Comparison of ENCODE assay signal across 4 cellular contexts in the genomic region with DNA sequence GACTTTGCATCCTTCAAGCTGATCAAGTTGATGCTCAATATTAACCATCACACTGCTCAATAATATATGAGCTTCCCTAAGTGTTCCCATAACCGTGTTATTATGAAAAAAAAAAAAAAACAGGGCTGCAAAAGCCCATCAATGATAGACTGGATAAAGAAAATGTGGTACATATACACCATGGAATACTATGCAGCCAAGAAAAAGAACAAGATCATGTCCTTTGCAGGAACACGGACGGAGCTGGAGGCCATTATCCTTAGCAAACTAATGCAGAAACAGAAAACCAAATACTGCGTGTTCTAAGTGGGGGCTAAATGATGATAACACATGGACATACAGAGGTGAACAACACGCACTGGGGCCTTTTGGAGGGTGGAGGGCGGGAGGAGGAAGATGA.
TF ChIP-seq lines count a peak whose summit lies in the region.

No MANE protein-coding gene starts in this region.

TF ChIP-seq in SK-N-SH treated with all-trans-retinoic acid at 6 μM for 48 hours, 23 proteins besides CTCF, POLR2A, EP300 and RAD21:
- TF ChIP-seq TOX (CRISPR knock-in tag; IDR thresholded peaks at IDR 0.05; ENCODE audit: borderline replicate concordance) = no peak
- peak; percentile 58; the same call in 1 of the 2 replicates for TF ChIP-seq ZNF8 (CRISPR knock-in tag; IDR thresholded peaks at IDR 0.05)
- TF ChIP-seq BACH2 (CRISPR knock-in tag; IDR thresholded peaks at IDR 0.05; ENCODE audit: borderline replicate concordance) = no peak

TF ChIP-seq in SK-N-SH, 30 proteins besides CTCF, POLR2A, EP300 and RAD21:
- TF ChIP-seq JUND (IDR thresholded peaks at IDR 0.05) (no peak), RCOR1 (IDR thresholded peaks at IDR 0.05; ENCODE audit: low read length) (no peak), SMC3 (IDR thresholded peaks at IDR 0.05; ENCODE audit: low read depth, low read length) (no peak), MXI1 (IDR thresholded peaks at IDR 0.05; ENCODE audit: low read depth, low read length) (no peak), YY1 (IDR thresholded peaks at IDR 0.05; ENCODE audit: low read depth) (no peak), FOXM1 (IDR thresholded peaks at IDR 0.05; ENCODE audit: low read depth) (no peak), POLR2AphosphoS5 (IDR thresholded peaks at IDR 0.05; ENCODE audit: low read depth, low read length) (no peak)
- TF ChIP-seq, protein P1, sequence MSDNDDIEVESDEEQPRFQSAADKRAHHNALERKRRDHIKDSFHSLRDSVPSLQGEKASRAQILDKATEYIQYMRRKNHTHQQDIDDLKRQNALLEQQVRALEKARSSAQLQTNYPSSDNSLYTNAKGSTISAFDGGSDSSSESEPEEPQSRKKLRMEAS (IDR thresholded peaks at IDR 0.05; ENCODE audit: low read depth) = no peak

TF ChIP-seq in HEK293, 187 proteins besides CTCF, POLR2A, EP300 and RAD21:
- peak; percentile 95 for TF ChIP-seq ZNF146 (tag by site-specific recombination; IDR thresholded peaks at IDR 0.05)
- no peak for TF ChIP-seq ZNF561 (tag by site-specific recombination; IDR thresholded peaks at IDR 0.05; ENCODE audit: borderline replicate concordance)
- TF ChIP-seq ZNF19 (tag by site-specific recombination; IDR thresholded peaks at IDR 0.05; ENCODE audit: low read depth) = no peak
- TF ChIP-seq, protein P2, sequence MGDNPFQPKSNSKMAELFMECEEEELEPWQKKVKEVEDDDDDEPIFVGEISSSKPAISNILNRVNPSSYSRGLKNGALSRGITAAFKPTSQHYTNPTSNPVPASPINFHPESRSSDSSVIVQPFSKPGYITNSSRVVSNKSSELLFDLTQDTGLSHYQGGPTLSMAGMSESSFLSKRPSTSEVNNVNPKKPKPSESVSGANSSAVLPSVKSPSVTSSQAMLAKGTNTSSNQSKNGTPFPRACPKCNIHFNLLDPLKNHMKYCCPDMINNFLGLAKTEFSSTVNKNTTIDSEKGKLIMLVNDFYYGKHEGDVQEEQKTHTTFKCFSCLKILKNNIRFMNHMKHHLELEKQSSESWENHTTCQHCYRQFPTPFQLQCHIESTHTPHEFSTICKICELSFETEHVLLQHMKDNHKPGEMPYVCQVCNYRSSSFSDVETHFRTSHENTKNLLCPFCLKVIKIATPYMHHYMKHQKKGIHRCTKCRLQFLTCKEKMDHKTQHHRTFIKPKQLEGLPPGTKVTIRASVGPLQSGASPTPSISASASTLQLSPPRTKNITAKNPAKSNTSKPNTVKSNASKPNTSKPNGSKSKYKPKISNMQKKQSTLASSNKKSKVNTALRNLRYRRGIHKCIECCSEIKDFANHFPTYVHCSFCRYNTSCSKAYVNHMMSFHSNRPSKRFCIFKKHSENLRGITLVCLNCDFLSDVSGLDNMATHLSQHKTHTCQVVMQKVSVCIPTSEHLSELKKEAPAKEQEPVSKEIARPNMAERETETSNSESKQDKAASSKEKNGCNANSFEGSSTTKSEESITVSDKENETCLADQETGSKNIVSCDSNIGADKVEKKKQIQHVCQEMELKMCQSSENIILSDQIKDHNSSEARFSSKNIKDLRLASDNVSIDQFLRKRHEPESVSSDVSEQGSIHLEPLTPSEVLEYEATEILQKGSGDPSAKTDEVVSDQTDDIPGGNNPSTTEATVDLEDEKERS (tag by site-specific recombination; IDR thresholded peaks at IDR 0.05) = 0 out of 2 replicates have a peak, but pooled peaks have one; percentile 41

TF ChIP-seq in K562, 482 proteins besides CTCF, POLR2A, EP300 and RAD21:
- TF ChIP-seq, protein P3, sequence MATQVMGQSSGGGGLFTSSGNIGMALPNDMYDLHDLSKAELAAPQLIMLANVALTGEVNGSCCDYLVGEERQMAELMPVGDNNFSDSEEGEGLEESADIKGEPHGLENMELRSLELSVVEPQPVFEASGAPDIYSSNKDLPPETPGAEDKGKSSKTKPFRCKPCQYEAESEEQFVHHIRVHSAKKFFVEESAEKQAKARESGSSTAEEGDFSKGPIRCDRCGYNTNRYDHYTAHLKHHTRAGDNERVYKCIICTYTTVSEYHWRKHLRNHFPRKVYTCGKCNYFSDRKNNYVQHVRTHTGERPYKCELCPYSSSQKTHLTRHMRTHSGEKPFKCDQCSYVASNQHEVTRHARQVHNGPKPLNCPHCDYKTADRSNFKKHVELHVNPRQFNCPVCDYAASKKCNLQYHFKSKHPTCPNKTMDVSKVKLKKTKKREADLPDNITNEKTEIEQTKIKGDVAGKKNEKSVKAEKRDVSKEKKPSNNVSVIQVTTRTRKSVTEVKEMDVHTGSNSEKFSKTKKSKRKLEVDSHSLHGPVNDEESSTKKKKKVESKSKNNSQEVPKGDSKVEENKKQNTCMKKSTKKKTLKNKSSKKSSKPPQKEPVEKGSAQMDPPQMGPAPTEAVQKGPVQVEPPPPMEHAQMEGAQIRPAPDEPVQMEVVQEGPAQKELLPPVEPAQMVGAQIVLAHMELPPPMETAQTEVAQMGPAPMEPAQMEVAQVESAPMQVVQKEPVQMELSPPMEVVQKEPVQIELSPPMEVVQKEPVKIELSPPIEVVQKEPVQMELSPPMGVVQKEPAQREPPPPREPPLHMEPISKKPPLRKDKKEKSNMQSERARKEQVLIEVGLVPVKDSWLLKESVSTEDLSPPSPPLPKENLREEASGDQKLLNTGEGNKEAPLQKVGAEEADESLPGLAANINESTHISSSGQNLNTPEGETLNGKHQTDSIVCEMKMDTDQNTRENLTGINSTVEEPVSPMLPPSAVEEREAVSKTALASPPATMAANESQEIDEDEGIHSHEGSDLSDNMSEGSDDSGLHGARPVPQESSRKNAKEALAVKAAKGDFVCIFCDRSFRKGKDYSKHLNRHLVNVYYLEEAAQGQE (CRISPR knock-in tag; IDR thresholded peaks at IDR 0.05; ENCODE audit: low read depth) = no peak
- peak; percentile 33 for TF ChIP-seq RBM25 (IDR thresholded peaks at IDR 0.05; ENCODE audit: low read depth, low read length, severe bottlenecking)
- TF ChIP-seq, protein P4, sequence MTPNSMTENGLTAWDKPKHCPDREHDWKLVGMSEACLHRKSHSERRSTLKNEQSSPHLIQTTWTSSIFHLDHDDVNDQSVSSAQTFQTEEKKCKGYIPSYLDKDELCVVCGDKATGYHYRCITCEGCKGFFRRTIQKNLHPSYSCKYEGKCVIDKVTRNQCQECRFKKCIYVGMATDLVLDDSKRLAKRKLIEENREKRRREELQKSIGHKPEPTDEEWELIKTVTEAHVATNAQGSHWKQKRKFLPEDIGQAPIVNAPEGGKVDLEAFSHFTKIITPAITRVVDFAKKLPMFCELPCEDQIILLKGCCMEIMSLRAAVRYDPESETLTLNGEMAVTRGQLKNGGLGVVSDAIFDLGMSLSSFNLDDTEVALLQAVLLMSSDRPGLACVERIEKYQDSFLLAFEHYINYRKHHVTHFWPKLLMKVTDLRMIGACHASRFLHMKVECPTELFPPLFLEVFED (CRISPR knock-in tag; conservative IDR thresholded peaks at IDR 0.05) = no peak
- TF ChIP-seq RBBP5 (IDR thresholded peaks at IDR 0.05; ENCODE audit: borderline replicate concordance, insufficient read depth, low read length, poor library complexity, severe bottlenecking) = no peak
- TF ChIP-seq TEAD4 (IDR thresholded peaks at IDR 0.05; ENCODE audit: low read length) = no peak
- no peak for TF ChIP-seq TEAD4 (CRISPR knock-in tag; IDR thresholded peaks at IDR 0.05; ENCODE audit: borderline replicate concordance)
- no peak for TF ChIP-seq HDAC8 (tag; IDR thresholded peaks at IDR 0.05)
- TF ChIP-seq DPF2 (IDR thresholded peaks at IDR 0.05) = no peak
- TF ChIP-seq, protein P5, sequence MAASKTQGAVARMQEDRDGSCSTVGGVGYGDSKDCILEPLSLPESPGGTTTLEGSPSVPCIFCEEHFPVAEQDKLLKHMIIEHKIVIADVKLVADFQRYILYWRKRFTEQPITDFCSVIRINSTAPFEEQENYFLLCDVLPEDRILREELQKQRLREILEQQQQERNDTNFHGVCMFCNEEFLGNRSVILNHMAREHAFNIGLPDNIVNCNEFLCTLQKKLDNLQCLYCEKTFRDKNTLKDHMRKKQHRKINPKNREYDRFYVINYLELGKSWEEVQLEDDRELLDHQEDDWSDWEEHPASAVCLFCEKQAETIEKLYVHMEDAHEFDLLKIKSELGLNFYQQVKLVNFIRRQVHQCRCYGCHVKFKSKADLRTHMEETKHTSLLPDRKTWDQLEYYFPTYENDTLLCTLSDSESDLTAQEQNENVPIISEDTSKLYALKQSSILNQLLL (CRISPR knock-in tag; IDR thresholded peaks at IDR 0.05; ENCODE audit: borderline replicate concordance) = no peak
- TF ChIP-seq FOXJ2 (tag; IDR thresholded peaks at IDR 0.05) = no peak
- TF ChIP-seq, protein P6, sequence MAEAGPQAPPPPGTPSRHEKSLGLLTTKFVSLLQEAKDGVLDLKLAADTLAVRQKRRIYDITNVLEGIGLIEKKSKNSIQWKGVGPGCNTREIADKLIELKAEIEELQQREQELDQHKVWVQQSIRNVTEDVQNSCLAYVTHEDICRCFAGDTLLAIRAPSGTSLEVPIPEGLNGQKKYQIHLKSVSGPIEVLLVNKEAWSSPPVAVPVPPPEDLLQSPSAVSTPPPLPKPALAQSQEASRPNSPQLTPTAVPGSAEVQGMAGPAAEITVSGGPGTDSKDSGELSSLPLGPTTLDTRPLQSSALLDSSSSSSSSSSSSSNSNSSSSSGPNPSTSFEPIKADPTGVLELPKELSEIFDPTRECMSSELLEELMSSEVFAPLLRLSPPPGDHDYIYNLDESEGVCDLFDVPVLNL (CRISPR knock-in tag; IDR thresholded peaks at IDR 0.05; ENCODE audit: low read depth) = no peak
- TF ChIP-seq KDM1A (IDR thresholded peaks at IDR 0.05) = no peak
- no peak for TF ChIP-seq CBX2 (IDR thresholded peaks at IDR 0.05; ENCODE audit: insufficient read depth, low read length, poor library complexity, severe bottlenecking)
- TF ChIP-seq MAFG (tag; conservative IDR thresholded peaks at IDR 0.05) = no peak
- TF ChIP-seq ZNF146 (CRISPR knock-in tag; IDR thresholded peaks at IDR 0.05; ENCODE audit: unreplicated experiment) = peak; percentile 96
- no peak for TF ChIP-seq HSF4 (CRISPR knock-in tag; IDR thresholded peaks at IDR 0.05; ENCODE audit: borderline replicate concordance)
- no peak for TF ChIP-seq POLR3G (IDR thresholded peaks at IDR 0.05; ENCODE audit: extremely low read depth, insufficient read length, insufficient replicate concordance)
- no peak for TF ChIP-seq SNRNP70 (optimal IDR thresholded peaks at IDR 0.05; ENCODE audit: low read depth, low read length)
- TF ChIP-seq TRIM24 (IDR thresholded peaks at IDR 0.05) = no peak
- TF ChIP-seq STAT5A (IDR thresholded peaks at IDR 0.05; ENCODE audit: borderline replicate concordance, low read length) = no peak
- TF ChIP-seq BCOR (IDR thresholded peaks at IDR 0.05) = 0 out of 2 replicates have a peak, but pooled peaks have one; percentile 24
- TF ChIP-seq SMARCA4 (IDR thresholded peaks at IDR 0.05) = no peak
- no peak for TF ChIP-seq TRIM28 (IDR thresholded peaks at IDR 0.05)
- TF ChIP-seq PHF20 (IDR thresholded peaks at IDR 0.05; ENCODE audit: partially characterized antibody) = no peak
- no peak for TF ChIP-seq CBX1 (IDR thresholded peaks at IDR 0.05; ENCODE audit: low read depth)
